14 cellular contexts compared by ENCODE assay signal in the genomic region with DNA sequence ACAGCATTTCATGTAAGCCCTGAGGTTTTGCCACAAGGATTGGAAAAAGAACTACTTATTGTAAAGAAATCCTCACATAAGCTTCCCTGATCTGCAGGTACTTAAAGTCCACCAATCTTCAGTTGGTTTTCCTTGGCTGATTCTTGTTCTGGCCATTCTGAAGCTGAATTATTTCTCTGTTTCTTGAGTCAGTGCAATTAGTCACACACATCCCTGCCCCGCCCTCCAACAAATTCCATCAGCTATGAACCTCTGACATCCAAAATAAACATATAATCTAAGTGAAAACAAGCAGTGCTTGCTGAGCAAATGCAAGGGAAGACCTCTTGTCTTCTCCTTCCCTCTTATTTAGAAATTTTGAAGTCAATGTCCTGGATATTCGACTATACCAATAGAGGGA. TPM values are rescaled to one million over a fixed set of nuclear protein-coding genes. Genes with fewer than 3 reads are reported as not detected.
DNase-seq lines count a peak whose midpoint lies in the region; ATAC-seq and TF ChIP-seq lines count a peak whose summit lies in the region.
"Had no signal": no experiment of that assay in that cellular context is flagged by ENCODE, and none has a peak within 500 bp of the region (broad histone marks: within the 10 kb centered on the region; RNA-seq: fewer than 3 reads in every experiment).

No MANE protein-coding gene starts in this region.

- peaks cover 57% of the 10 kb centered on the region for H3K4me1 Mint-ChIP-seq in activated CD8-positive, alpha-beta memory T cell treated with anti-CD3 and anti-CD28 coated beads, Interleukin-2, amount 10 ng/mL, durations not matched to agents 7 days and 5 days
- peaks cover 29% of the 10 kb centered on the region for H3K4me1 Mint-ChIP-seq in osteocyte (ENCODE audit: unreplicated experiment)

- H3K9me3 ChIP-seq in effector memory CD4-positive, alpha-beta T cell (ENCODE audit: control insufficient read depth, low read length): no peaks in the 10 kb centered on the region
- H3K9me3 ChIP-seq in colonic mucosa: no peaks in the 10 kb centered on the region
- H3K9me3 ChIP-seq: left lung, right lobe of liver had no signal

- ATAC-seq in activated CD8-positive, alpha-beta memory T cell treated with anti-CD3 and anti-CD28 coated beads, Interleukin-2, amount 10 ng/mL, durations not matched to agents 7 days and 5 days: no peak
- ATAC-seq: left lung had no signal

- DNase-seq in activated CD8-positive, alpha-beta memory T cell treated with anti-CD3 and anti-CD28 coated beads, Interleukin-2, amount 10 ng/mL, durations not matched to agents 7 days and 5 days: no peak
- DNase-seq in activated CD8-positive, alpha-beta memory T cell treated with anti-CD3 and anti-CD28 coated beads, Interleukin-2, amount 50 U/mL, for 48 hours: no peak
- DNase-seq in RWPE1 (ENCODE audit: low spot score): peak; percentile 64
- DNase-seq in effector memory CD4-positive, alpha-beta T cell: no peak
- DNase-seq in osteocyte (ENCODE audit: extremely low spot score, unreplicated experiment): no peak
- DNase-seq in stimulated activated CD4-positive, alpha-beta T cell treated with anti-CD3 and anti-CD28 coated beads, Interleukin-4, amount 100 ng/mL, for 4 hours: no peak
- DNase-seq in colonic mucosa: no peak
- DNase-seq in NCI-H1417 treated with DMSO at 0.1 percent for 48 hours (lab: John Stamatoyannopoulos, UW): no peak
- DNase-seq: activated CD4-positive, CD25-positive, alpha-beta regulatory T cell treated with anti-CD3 and anti-CD28 coated beads, Interleukin-2, amount 50 U/mL, for 72 hours; left lung; NCI-H510A; right lobe of liver had no signal

- no peak overlapping the region for H3K9ac ChIP-seq in colonic mucosa (ENCODE audit: low read depth in 2 of 2, low read length in 2 of 2)

- H3K27me3 Mint-ChIP-seq in activated CD8-positive, alpha-beta memory T cell treated with anti-CD3 and anti-CD28 coated beads, Interleukin-2, amount 10 ng/mL, durations not matched to agents 7 days and 5 days: no peaks in the 10 kb centered on the region
- no peaks in the 10 kb centered on the region for H3K27me3 Mint-ChIP-seq in osteocyte (ENCODE audit: unreplicated experiment)

- peaks cover 9% of the 10 kb centered on the region for H3K4me1 ChIP-seq in effector memory CD4-positive, alpha-beta T cell (ENCODE audit: control insufficient read depth, insufficient read depth, low read length, poor library complexity, severe bottlenecking)
- H3K4me1 ChIP-seq in colonic mucosa: no peaks in the 10 kb centered on the region
- H3K4me1 ChIP-seq: right lobe of liver had no signal

- TF ChIP-seq CTCF in RWPE1 (conservative IDR thresholded peaks at IDR 0.05; ENCODE audit: low read depth) (no peak), osteocyte (IDR thresholded peaks at IDR 0.05) (no peak), colonic mucosa (IDR thresholded peaks at IDR 0.05) (no peak)

- POLR2A ChIA-PET in RWPE1 (lab: Yijun Ruan, JAX; ENCODE audit: low non-redundant PET): no interaction called here

- no peak overlapping the region for H3K27ac ChIP-seq in RWPE1
- H3K27ac ChIP-seq in effector memory CD4-positive, alpha-beta T cell (ENCODE audit: insufficient read depth, low read length, poor library complexity, severe bottlenecking): peak overlapping the region; percentile 70
- no peak overlapping the region for H3K27ac ChIP-seq in colonic mucosa
- H3K27ac ChIP-seq: right lobe of liver had no signal

- peaks cover 11% of the 10 kb centered on the region for H3K36me3 ChIP-seq in effector memory CD4-positive, alpha-beta T cell (ENCODE audit: control insufficient read depth, insufficient read depth, low read length)
- no peaks in the 10 kb centered on the region for H3K36me3 ChIP-seq in colonic mucosa

- intact Hi-C loops in colonic mucosa (cut with DNase I): no loop called here

- peaks cover 27% of the 10 kb centered on the region for H3K36me3 Mint-ChIP-seq in activated CD8-positive, alpha-beta memory T cell treated with anti-CD3 and anti-CD28 coated beads, Interleukin-2, amount 10 ng/mL, durations not matched to agents 7 days and 5 days
- H3K36me3 Mint-ChIP-seq in osteocyte (ENCODE audit: unreplicated experiment): peaks cover 15% of the 10 kb centered on the region

- CTCF ChIA-PET in activated CD8-positive, alpha-beta memory T cell treated with anti-CD3 and anti-CD28 coated beads, Interleukin-2, amount 10 ng/mL, durations not matched to agents 7 days and 5 days (lab: Charles Lee): interaction anchor here (1.2 to 4.7 kb wide), 2 partner anchors 12 to 61 kb away, joined by 4 to 19 read pairs; partner anchors contain the start of gene PRPF38B
- CTCF ChIA-PET in RWPE1 (lab: Yijun Ruan, JAX): no interaction called here

- no peaks in the 10 kb centered on the region for H3K9me3 Mint-ChIP-seq in activated CD8-positive, alpha-beta memory T cell treated with anti-CD3 and anti-CD28 coated beads, Interleukin-2, amount 10 ng/mL, durations not matched to agents 7 days and 5 days (ENCODE audit: low read depth)
- no peaks in the 10 kb centered on the region for H3K9me3 Mint-ChIP-seq in osteocyte (ENCODE audit: unreplicated experiment)

- no peak overlapping the region for H3K4me3 Mint-ChIP-seq in activated CD8-positive, alpha-beta memory T cell treated with anti-CD3 and anti-CD28 coated beads, Interleukin-2, amount 10 ng/mL, durations not matched to agents 7 days and 5 days
- no peak overlapping the region for H3K4me3 Mint-ChIP-seq in osteocyte (ENCODE audit: unreplicated experiment)
- H3K4me3 Mint-ChIP-seq: B cell had no signal

- no peaks in the 10 kb centered on the region for H3K27me3 ChIP-seq in effector memory CD4-positive, alpha-beta T cell (replicated peaks; ENCODE audit: control insufficient read depth, insufficient read depth, low read length, poor library complexity, severe bottlenecking)
- H3K27me3 ChIP-seq in colonic mucosa: no peaks in the 10 kb centered on the region
- H3K27me3 ChIP-seq: left lung, right lobe of liver had no signal

- H3K27ac Mint-ChIP-seq in activated CD8-positive, alpha-beta memory T cell treated with anti-CD3 and anti-CD28 coated beads, Interleukin-2, amount 10 ng/mL, durations not matched to agents 7 days and 5 days: peak overlapping the region; percentile 86
- peak overlapping the region; percentile 32 for H3K27ac Mint-ChIP-seq in osteocyte (ENCODE audit: unreplicated experiment)
- H3K27ac Mint-ChIP-seq: B cell had no signal

- no peak overlapping the region for H3K4me3 ChIP-seq in effector memory CD4-positive, alpha-beta T cell (ENCODE audit: insufficient read depth, low read depth, low read length, poor library complexity, severe bottlenecking)
- no peak overlapping the region for H3K4me3 ChIP-seq in colonic mucosa
- H3K4me3 ChIP-seq: left lung, right lobe of liver had no signal

RNA-seq across cellular contexts. Expression of gene FNDC7, which starts 8.2 kb away (rescaled TPM):
- not detected for total RNA-seq in activated CD8-positive, alpha-beta memory T cell treated with anti-CD3 and anti-CD28 coated beads, Interleukin-2, amount 10 ng/mL, durations not matched to agents 7 days and 5 days
- total RNA-seq in osteocyte: not detected in 2 replicates
- not detected for total RNA-seq in colonic mucosa
- total RNA-seq: dermis microvascular lymphatic vessel endothelial cell, left lung, right lobe of liver had no signal

RNA-seq across cellular contexts. Expression of gene PRPF38B, which starts 12.4 kb away (rescaled TPM):
- total RNA-seq in activated CD8-positive, alpha-beta memory T cell treated with anti-CD3 and anti-CD28 coated beads, Interleukin-2, amount 10 ng/mL, durations not matched to agents 7 days and 5 days: 10 to 100 TPM; 61.4 to 81.5 TPM
- 35.0 and 39.2 TPM in 2 replicates for total RNA-seq in osteocyte
- total RNA-seq in colonic mucosa: 10 to 100 TPM; 31.7 to 32.4 TPM

RNA-seq across cellular contexts. Expression of gene STXBP3, which starts 42.0 kb away (rescaled TPM):
- 10 to 100 TPM; 46.3 to 48.1 TPM for total RNA-seq in activated CD8-positive, alpha-beta memory T cell treated with anti-CD3 and anti-CD28 coated beads, Interleukin-2, amount 10 ng/mL, durations not matched to agents 7 days and 5 days
- 50.8 and 54.7 TPM in 2 replicates for total RNA-seq in osteocyte
- 10 to 100 TPM; 43.5 to 60.4 TPM for total RNA-seq in colonic mucosa

RNA-seq across cellular contexts. Expression of gene HENMT1, which starts 43.6 kb away (rescaled TPM):
- total RNA-seq in activated CD8-positive, alpha-beta memory T cell treated with anti-CD3 and anti-CD28 coated beads, Interleukin-2, amount 10 ng/mL, durations not matched to agents 7 days and 5 days: 10 to 100 TPM; 34.1 to 36.0 TPM
- total RNA-seq in osteocyte: 6.8 and 7.2 TPM in 2 replicates
- 10 to 100 TPM in 1 of 2 donors, 1 to 10 TPM in 1; 3.7 to 10.1 TPM for total RNA-seq in colonic mucosa
